ENCODE assay signal across 9 cellular contexts in genomic region chr5:181189962-181190710, GRCh38. TPM values are rescaled to one million over a fixed set of nuclear protein-coding genes. Genes with fewer than 3 reads are reported as not detected.
DNase-seq lines count a peak whose midpoint lies in the region; ATAC-seq, FAIRE-seq and TF ChIP-seq lines count a peak whose summit lies in the region.
"Had no signal": no experiment of that assay in that cellular context is flagged by ENCODE, and none has a peak within 500 bp of the region (broad histone marks: within the 10 kb centered on the region; RNA-seq: fewer than 3 reads in every experiment).

No MANE protein-coding gene starts in this region.

- H3K27ac Mint-ChIP-seq in activated B cell treated with CpG ODN at 0.5 μM for 24 hours = peak overlapping the region; percentile 98

- no peaks in the 10 kb centered on the region for H3K9me3 Mint-ChIP-seq in activated B cell treated with CpG ODN at 0.5 μM for 24 hours

- WGBS in esophagus, 2 donors = 0 to 1% methylated on average over 52 of the region's 52 CpGs
- WGBS in prostate gland = under 1% methylated on average over 41 of the region's 52 CpGs

- H3K4me1 ChIP-seq in esophagus (ENCODE audit: control insufficient read depth in 2 of 2, insufficient read depth in 2 of 2, low read length in 1 of 2) (peaks cover 4 to 6% of the 10 kb centered on the region in 2 donors), prostate gland (replicated peaks) (peaks cover 7% of the 10 kb centered on the region)

- DNase-seq in GM19239 (ENCODE audit: insufficient read length, low spot score) (no peak), activated B cell treated with CpG ODN at 0.5 μM for 24 hours (peak; percentile 48), prostate gland (ENCODE audit: low spot score) (no peak), NCI-H1105 treated with DMSO at 0.1 percent for 48 hours (lab: John Stamatoyannopoulos, UW) (no peak)
- no peak for DNase-seq in stimulated activated naive CD4-positive, alpha-beta T cell treated with Interleukin-2 at 50 U/mL for 16 hours (lab: John Stamatoyannopoulos, UW)

- H3K9me3 ChIP-seq in esophagus (ENCODE audit: control insufficient read depth in 2 of 2, insufficient read depth in 1 of 2, low read depth in 1 of 2, low read length in 1 of 2) = no peaks in the 10 kb centered on the region
- H3K9me3 ChIP-seq in prostate gland = no peaks in the 10 kb centered on the region

- peak; percentile 58 for FAIRE-seq in GM19239 (lab: Jason Lieb, UNC)

- H3K4me1 Mint-ChIP-seq in activated B cell treated with CpG ODN at 0.5 μM for 24 hours = peaks cover 42% of the 10 kb centered on the region

- CTCF ChIA-PET in activated B cell treated with CpG ODN at 0.5 μM for 24 hours (lab: Charles Lee) = interaction anchor here (0.9 to 3.4 kb wide), 3 partner anchors 8 to 32 kb away, joined by 3 to 17 read pairs (median 5); no protein-coding TSS in a partner anchor

- TF ChIP-seq POLR2A in prostate gland (IDR thresholded peaks at IDR 0.05) = no peak

- no peak for ATAC-seq in activated B cell treated with CpG ODN at 0.5 μM for 24 hours (ENCODE audit: low read depth)
- no peak for ATAC-seq in GM21529 (IDR thresholded peaks at IDR 0.05; ENCODE audit: unreplicated experiment)
- ATAC-seq in HG03139 (IDR thresholded peaks at IDR 0.05; ENCODE audit: unreplicated experiment) = no peak

- TF ChIP-seq CTCF in activated B cell treated with CpG ODN at 0.5 μM for 24 hours (IDR thresholded peaks at IDR 0.05) = no peak
- TF ChIP-seq CTCF in prostate gland (IDR thresholded peaks at IDR 0.05) = no peak

- intact Hi-C loops in activated B cell treated with CpG ODN at 0.5 μM for 24 hours (cut with micrococcal nuclease) = no loop called here
- intact Hi-C loops in prostate gland (cut with DNase I) = loop anchor here (1.0 to 10.0 kb wide), 2 partner anchors 17 to 325 kb away; partner anchors contain the start of gene ZFP62

- H3K36me3 ChIP-seq in esophagus (ENCODE audit: control insufficient read depth in 2 of 2, insufficient read depth in 2 of 2, low read length in 1 of 2) (peaks cover 0 to 5% of the 10 kb centered on the region in 2 donors), prostate gland (no peaks in the 10 kb centered on the region)

- POLR2A ChIA-PET in activated B cell treated with CpG ODN at 0.5 μM for 24 hours (lab: Charles Lee) = interaction anchor here (0.7 to 12.0 kb wide), 15 partner anchors 13 to 387 kb away, joined by 3 to 317 read pairs (median 12); partner anchors contain the start of genes RACK1, TRIM41, TRIM52 and TRIM7

- H3K36me3 Mint-ChIP-seq in activated B cell treated with CpG ODN at 0.5 μM for 24 hours (ENCODE audit: low read depth) = peaks cover 28% of the 10 kb centered on the region

- no peaks in the 10 kb centered on the region for H3K27me3 ChIP-seq in esophagus (ENCODE audit: control insufficient read depth in 1 of 2, insufficient read depth in 2 of 2, low read length in 2 of 2)
- no peaks in the 10 kb centered on the region for H3K27me3 ChIP-seq in prostate gland (replicated peaks; ENCODE audit: insufficient read depth)

- H3K27ac ChIP-seq in esophagus (ENCODE audit: low read depth in 2 of 2, low read length in 1 of 2) (peak overlapping the region; percentile 43 to 83), prostate gland (peak overlapping the region; percentile 86 to 95)

- H3K4me3 Mint-ChIP-seq in activated B cell treated with CpG ODN at 0.5 μM for 24 hours = peak overlapping the region; percentile 88

- H3K4me3 ChIP-seq in esophagus (ENCODE audit: low read depth in 1 of 2, low read length in 2 of 2) (peak overlapping the region; percentile 74 to 81), prostate gland (peak overlapping the region; percentile 62 to 90)

- peaks cover 11% of the 10 kb centered on the region for H3K27me3 Mint-ChIP-seq in activated B cell treated with CpG ODN at 0.5 μM for 24 hours

RNA-seq across cellular contexts. Expression of gene TRIM7, which starts 14.9 kb away (rescaled TPM):
- total RNA-seq in activated B cell treated with CpG ODN at 0.5 μM for 24 hours (0.32 and 0.51 TPM in 2 replicates), prostate gland (1 to 10 TPM; 4.5 to 6.4 TPM)
- polyA plus RNA-seq in esophagus = 10 to 100 TPM; 26.9 to 33.8 TPM

RNA-seq across cellular contexts. Expression of gene TRIM41, which starts 32.9 kb away (rescaled TPM):
- 34.9 and 39.6 TPM in 2 replicates for total RNA-seq in activated B cell treated with CpG ODN at 0.5 μM for 24 hours
- polyA plus RNA-seq in esophagus = 10 to 100 TPM; 14.2 to 19.5 TPM
- total RNA-seq in prostate gland = 10 to 100 TPM; 16.9 to 28.3 TPM

RNA-seq across cellular contexts. Expression of gene OR2V2, which starts 42.8 kb away (rescaled TPM):
- total RNA-seq in activated B cell treated with CpG ODN at 0.5 μM for 24 hours = not detected in 2 replicates
- polyA plus RNA-seq in esophagus = not detected
- total RNA-seq in prostate gland = not detected
- total RNA-seq: T-helper 1 cell treated with Interleukin-12 subunit alpha and Interleukin-12 subunit beta and Interleukin-4 antibody, amounts not matched to agents 30 ng/mL and 1 ng/mL, for 36 hours had no signal

RNA-seq across cellular contexts. Expression of gene RACK1, which starts 53.6 kb away (rescaled TPM):
- total RNA-seq in activated B cell treated with CpG ODN at 0.5 μM for 24 hours (2,528 and 2,812 TPM in 2 replicates), prostate gland (1,000 to 10,000 TPM; 2,058 to 4,360 TPM)
- 1,000 to 10,000 TPM; 1,414 to 2,271 TPM for polyA plus RNA-seq in esophagus

RNA-seq across cellular contexts. Expression of gene OR2V1, which starts 59.2 kb away (rescaled TPM):
- total RNA-seq in activated B cell treated with CpG ODN at 0.5 μM for 24 hours (not detected in 2 replicates), prostate gland (not detected)
- not detected for polyA plus RNA-seq in esophagus
- total RNA-seq: T-helper 1 cell treated with Interleukin-12 subunit alpha and Interleukin-12 subunit beta and Interleukin-4 antibody, amounts not matched to agents 30 ng/mL and 1 ng/mL, for 36 hours had no signal
